Comparison of ENCODE assay signal across 33 cellular contexts in the genomic region with DNA sequence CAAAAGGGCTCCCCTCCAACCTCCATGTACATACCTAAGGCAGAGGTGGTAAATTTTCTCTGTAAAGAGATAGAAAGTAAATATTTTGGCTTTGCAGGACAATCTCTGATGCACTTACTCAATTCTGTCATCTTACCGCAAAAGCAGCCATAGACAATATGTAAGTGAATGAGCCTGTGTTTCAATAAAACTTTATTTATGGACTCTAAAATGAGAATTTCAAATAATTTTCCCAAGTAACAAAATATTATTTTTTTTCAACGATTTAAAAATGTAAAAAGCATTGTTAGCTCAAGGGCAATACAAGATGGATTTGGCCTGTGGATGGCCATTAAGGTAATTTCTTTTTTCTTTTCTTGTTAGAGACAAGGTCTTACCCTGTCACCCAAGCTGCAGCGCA. TPM values are rescaled to one million over a fixed set of nuclear protein-coding genes. Genes with fewer than 3 reads are reported as not detected.
DNase-seq lines count a peak whose midpoint lies in the region; ATAC-seq, FAIRE-seq and TF ChIP-seq lines count a peak whose summit lies in the region.
"Had no signal": no experiment of that assay in that cellular context is flagged by ENCODE, and none has a peak within 500 bp of the region (broad histone marks: within the 10 kb centered on the region; RNA-seq: fewer than 3 reads in every experiment).

No MANE protein-coding gene starts in this region.

- peak; percentile 23 for DNase-seq in NCI-H748 treated with DMSO at 0.1 percent for 48 hours (lab: John Stamatoyannopoulos, UW)
- DNase-seq in NCI-H748 (lab: John Stamatoyannopoulos, UW; ENCODE audit: unreplicated experiment): no peak
- no peak for DNase-seq in GM12878 (ENCODE audit: low read depth, low spot score)
- DNase-seq in K562 (ENCODE audit: extremely low read depth in 1 of 4, low spot score in 3 of 4): no peak
- no peak for DNase-seq in NCI-H774 (lab: John Stamatoyannopoulos, UW)
- DNase-seq: 8988T; ACHN; AML-193; BE2C; C1 segment of cervical spinal cord; Caco-2; Calu3; CD4-positive, alpha-beta memory T cell; CD4-positive, alpha-beta T cell; CD4-positive, CD25-positive, alpha-beta regulatory T cell; CD8-positive, alpha-beta memory T cell; CD8-positive, alpha-beta T cell; COR-L47; DMS 273 treated with DMSO at 0.1 percent for 48 hours; DMS153; DMS53; DMS79; DMS79 treated with DMSO at 0.1 percent for 48 hours; DND-41; EL had no signal

- FAIRE-seq in GM12878 (lab: Jason Lieb, UNC) (no peak), K562 (lab: Jason Lieb, UNC) (no peak)
- FAIRE-seq: A204.1, A549, D721Med had no signal

- POLR2A ChIA-PET in GM12878 (lab: Charles Lee) (no interaction called here), K562 (lab: Yijun Ruan, JAX) (interaction anchor here (0.7 kb wide), 1 partner anchor 126 kb away, joined by 3 read pairs; no protein-coding TSS in a partner anchor)

- H3K79me2 ChIP-seq in GM12878 (ENCODE audit: control insufficient read depth, insufficient read depth, low read length): no peaks in the 10 kb centered on the region
- H3K79me2 ChIP-seq in K562 (ENCODE audit: control insufficient read depth, insufficient read depth, low read length): no peaks in the 10 kb centered on the region

- RAD21 ChIA-PET in GM12878 (lab: Charles Lee; ENCODE audit: unreplicated experiment): interaction anchor here (0.6 kb wide), 1 partner anchor 316 kb away, joined by 3 read pairs; no protein-coding TSS in a partner anchor

- H4K20me1 ChIP-seq in GM12878 (ENCODE audit: control insufficient read depth, insufficient read depth) (no peaks in the 10 kb centered on the region), K562 (replicated peaks; ENCODE audit: control insufficient read depth, insufficient read depth, low read length) (no peaks in the 10 kb centered on the region)
- H4K20me1 ChIP-seq: BLaER1; BLaER1 treated with 17β-estradiol and CSF1 and Interleukin-3, amounts not matched to agents 10 nM and 100 nM had no signal

- CTCF ChIA-PET in GM12878 (lab: Yijun Ruan, JAX) (interaction anchor here (0.6 to 1.6 kb wide), 8 partner anchors 8 to 577 kb away, joined by 3 to 4 read pairs (median 4); no protein-coding TSS in a partner anchor), K562 (lab: Yijun Ruan, JAX; ENCODE audit: low intra/inter-chr PET ratio) (no interaction called here)

- ATAC-seq in GM12878 (no peak), K562 (no peak), GM18502 (IDR thresholded peaks at IDR 0.05; ENCODE audit: poor library complexity, unreplicated experiment) (no peak)
- ATAC-seq: A549; CD8-positive, alpha-beta T cell had no signal

- peaks cover 4% of the 10 kb centered on the region; the same call in 1 of the 2 replicates for H3K4me1 ChIP-seq in GM12878 (ENCODE audit: control insufficient read depth, insufficient read depth, low read length)
- H3K4me1 ChIP-seq in K562 (replicated peaks in 1 of 2; ENCODE audit: control insufficient read depth in 2 of 2, insufficient read depth in 2 of 2, low read length in 2 of 2): peaks cover 0 to 1% of the 10 kb centered on the region in 2 experiments; a peak in 1 of 5 replicates
- H3K4me1 ChIP-seq: A549; BLaER1; BLaER1 treated with 17β-estradiol and CSF1 and Interleukin-3, amounts not matched to agents 10 nM and 100 nM; Caco-2 had no signal

- no peak overlapping the region for H3K9ac ChIP-seq in GM12878 (ENCODE audit: control insufficient read depth, insufficient read depth, low read length)
- H3K9ac ChIP-seq in K562 (ENCODE audit: insufficient read depth in 1 of 2, low read depth in 2 of 2, low read length in 2 of 2): no peak overlapping the region
- H3K9ac ChIP-seq: BLaER1; BLaER1 treated with 17β-estradiol and CSF1 and Interleukin-3, amounts not matched to agents 10 nM and 100 nM had no signal

- SMC1A ChIA-PET in GM12878 (lab: Charles Lee; ENCODE audit: uncharacterized antibody, unreplicated experiment): interaction anchor here (0.6 to 2.3 kb wide), 4 partner anchors 9 to 137 kb away, joined by 3 to 9 read pairs (median 6); no protein-coding TSS in a partner anchor

- H3K4me3 ChIP-seq in GM12878 (no peak overlapping the region), K562 (no peak overlapping the region)
- H3K4me3 ChIP-seq: A549; BLaER1; BLaER1 treated with 17β-estradiol and CSF1 and Interleukin-3, amounts not matched to agents 10 nM and 100 nM had no signal

- no peaks in the 10 kb centered on the region for H3K27me3 ChIP-seq in GM12878 (replicated peaks in 1 of 2; ENCODE audit: control insufficient read depth in 2 of 2, insufficient read depth in 2 of 2, low read length in 1 of 2)
- H3K27me3 ChIP-seq in K562 (ENCODE audit: control insufficient read depth in 2 of 2, insufficient read depth in 2 of 2, low read length in 2 of 2): no peaks in the 10 kb centered on the region
- H3K27me3 ChIP-seq: BE2C; BLaER1; BLaER1 treated with 17β-estradiol and CSF1 and Interleukin-3, amounts not matched to agents 10 nM and 100 nM had no signal

- H3K27ac ChIP-seq in GM12878 (ENCODE audit: control insufficient read depth, insufficient read depth): no peak overlapping the region
- no peak overlapping the region for H3K27ac ChIP-seq in K562 (ENCODE audit: extremely low read depth, low read depth, low read length)
- H3K27ac ChIP-seq: 22Rv1; A549; BLaER1; BLaER1 treated with 17β-estradiol and CSF1 and Interleukin-3, amounts not matched to agents 10 nM and 100 nM; C4-2B had no signal

- in situ Hi-C loops in GM12878 (cut with MboI): no loop called here
- in situ Hi-C loops in K562 (cut with MboI): no loop called here

- 100% methylated on average over 3 of the region's 3 CpGs for WGBS in GM12878 (ENCODE audit: insufficient coverage, insufficient replicate concordance, low lambda C conversion rate, missing lambda C conversion rate)
- 79% methylated on average over 3 of the region's 3 CpGs for WGBS in K562 (ENCODE audit: insufficient coverage, low coverage, missing lambda C conversion rate)

- no peaks in the 10 kb centered on the region for H3K9me1 ChIP-seq in K562 (ENCODE audit: control insufficient read depth, insufficient read depth, low read length)

- H3K4me2 ChIP-seq in GM12878 (ENCODE audit: control insufficient read depth, insufficient read depth): no peak overlapping the region
- no peak overlapping the region for H3K4me2 ChIP-seq in K562 (ENCODE audit: insufficient read depth, low read length)
- H3K4me2 ChIP-seq: A549; BLaER1; BLaER1 treated with 17β-estradiol and CSF1 and Interleukin-3, amounts not matched to agents 10 nM and 100 nM had no signal

- H3K36me3 ChIP-seq in GM12878 (ENCODE audit: control insufficient read depth in 2 of 2, insufficient read depth in 2 of 2, low read length in 1 of 2) (no peaks in the 10 kb centered on the region), K562 (ENCODE audit: control insufficient read depth, insufficient read depth, low read length) (peaks cover 2% of the 10 kb centered on the region; the same call in 1 of the 3 replicates)
- H3K36me3 ChIP-seq: BE2C, BLaER1 had no signal

- TF ChIP-seq CTCF in GM12878 (IDR thresholded peaks at IDR 0.05 in 2 of 3, conservative IDR thresholded peaks at IDR 0.05 in 1 of 3; ENCODE audit: control insufficient read depth in 2 of 3, extremely low read depth in 1 of 3, insufficient read depth in 1 of 3, low read depth in 3 of 3, low read length in 3 of 3): no peak
- no peak for TF ChIP-seq CTCF in K562 (IDR thresholded peaks at IDR 0.05 in 2 of 3, conservative IDR thresholded peaks at IDR 0.05 in 1 of 3; ENCODE audit: insufficient read depth in 2 of 3, low read depth in 1 of 3, low read length in 3 of 3)

- TF ChIP-seq RAD21 in GM12878 (IDR thresholded peaks at IDR 0.05; ENCODE audit: insufficient read depth, low read depth, low read length) (no peak), K562 (CRISPR knock-in tag; conservative IDR thresholded peaks at IDR 0.05 in 1 of 2, IDR thresholded peaks at IDR 0.05 in 1 of 2) (no peak)

- H2AFZ ChIP-seq in GM12878 (ENCODE audit: control insufficient read depth, low read depth, low read length): no peak overlapping the region
- H2AFZ ChIP-seq in K562 (ENCODE audit: low read depth, low read length): no peak overlapping the region

- BruUV-seq in GM12878 (replicated peaks; lab: Mats Ljungman, UMichigan): no TSS peak
- no TSS peak for BruUV-seq in K562 (replicated peaks; lab: Mats Ljungman, UMichigan)

- no peak for TF ChIP-seq POLR2A in GM12878 (IDR thresholded peaks at IDR 0.05; ENCODE audit: low read depth, low read length)
- no peak for TF ChIP-seq POLR2A in K562 (conservative IDR thresholded peaks at IDR 0.05)

- no peak for TF ChIP-seq EP300 in GM12878 (IDR thresholded peaks at IDR 0.05; ENCODE audit: borderline replicate concordance in 1 of 2, control insufficient read depth in 1 of 2, low read depth in 2 of 2, low read length in 2 of 2)
- TF ChIP-seq EP300 in K562 (IDR thresholded peaks at IDR 0.05; ENCODE audit: low read length): no peak

- intact Hi-C loops in GM12878 (cut with micrococcal nuclease; ENCODE audit: unreplicated experiment): no loop called here
- intact Hi-C loops in K562 (cut with micrococcal nuclease): no loop called here

- H3K9me3 ChIP-seq in GM12878 (replicated peaks; ENCODE audit: control insufficient read depth, insufficient read depth, low read length) (no peaks in the 10 kb centered on the region), K562 (replicated peaks; ENCODE audit: control insufficient read depth, insufficient read depth, low read depth, low read length) (no peaks in the 10 kb centered on the region)
- H3K9me3 ChIP-seq: A549; BE2C; BLaER1; BLaER1 treated with 17β-estradiol and CSF1 and Interleukin-3, amounts not matched to agents 10 nM and 100 nM; Caco-2 had no signal

RNA-seq across cellular contexts. Expression of a gene that starts 44.7 kb away (rescaled TPM):
- 75.1 and 83.6 TPM in 2 replicates for total RNA-seq in GM12878 (2013; cell fraction: nucleolus; rRNA removed)
- total RNA-seq in GM12878 (2014; rRNA removed): 25.9 and 28.1 TPM in 2 replicates
- 23.5 and 25.9 TPM in 2 replicates for total RNA-seq in GM12878 (2014; rRNA removed; fragmentation: Illumina TruSeq; extraction: Trizol)
- 30.3 and 34.2 TPM in 2 replicates for total RNA-seq in GM12878 (2021)
- 11.7 TPM for polyA plus RNA-seq in GM12878 (2011; ENCODE audit: low read depth)
- 23.0 and 28.9 TPM in 2 replicates for polyA plus RNA-seq in GM12878 (2011; rRNA removed)
- polyA plus RNA-seq in GM12878 (2011; cell fraction: cytosol; rRNA removed): 12.8 and 13.5 TPM in 2 replicates
- polyA plus RNA-seq in GM12878 (2011; cell fraction: nucleus; rRNA removed): 10.1 and 14.0 TPM in 2 replicates
- polyA plus RNA-seq in GM12878 (2012): 14.4 and 15.3 TPM in 2 replicates
- 22.8 and 23.6 TPM in 2 replicates for polyA plus RNA-seq in GM12878 (2014; fragmentation: Illumina TruSeq; extraction: Trizol)
- polyA plus RNA-seq in GM12878 (2014; fragmentation: Nextera tagmentation; extraction: Ambion mirVana): 10 to 100 TPM; 12.6 to 12.8 TPM
- polyA plus RNA-seq in GM12878 (2014; rRNA removed): 18.1 and 20.2 TPM in 2 replicates
- polyA plus RNA-seq in GM12878 (2016; fragmentation: Nextera tagmentation; extraction: Ambion mirVana): 10 to 100 TPM; 46.0 to 51.7 TPM
- polyA minus RNA-seq in GM12878 (2011; rRNA and poly(A)+ RNA removed): 15.8 and 20.3 TPM in 2 replicates
- 7.5 and 9.4 TPM in 2 replicates for polyA minus RNA-seq in GM12878 (2011; cell fraction: cytosol; rRNA and poly(A)+ RNA removed)
- polyA minus RNA-seq in GM12878 (2011; cell fraction: nucleus; rRNA and poly(A)+ RNA removed): 33.1 and 66.4 TPM in 2 replicates
- 15.6 and 34.8 TPM in 2 replicates for total RNA-seq in K562 (2011; cell fraction: chromatin; rRNA removed; ENCODE audit: low replicate concordance)
- total RNA-seq in K562 (2011; cell fraction: nucleolus; rRNA removed): 12.4 and 20.0 TPM in 2 replicates
- total RNA-seq in K562 (2011; cell fraction: nucleoplasm; rRNA removed): 12.4 and 23.8 TPM in 2 replicates
- 12.8 and 13.9 TPM in 2 replicates for total RNA-seq in K562 (2014; rRNA removed)
- total RNA-seq in K562 (2014; rRNA removed; fragmentation: Illumina TruSeq; extraction: Trizol): 20.9 and 22.4 TPM in 2 replicates
- 17.2 and 17.6 TPM in 2 replicates for total RNA-seq in K562 (2015; rRNA removed; fragmentation: Illumina TruSeq; extraction: Trizol)
- 21.1 and 25.0 TPM in 2 replicates for total RNA-seq in K562 (2021)
- polyA plus RNA-seq in K562 (2011; rRNA removed): 9.5 and 14.1 TPM in 2 replicates
- polyA plus RNA-seq in K562 (2011; cell fraction: cytosol; rRNA removed): 3.8 and 5.6 TPM in 2 replicates
- polyA plus RNA-seq in K562 (2011; cell fraction: nucleus; rRNA removed): 6.1 and 8.7 TPM in 2 replicates
- 6.7 and 13.0 TPM in 2 replicates for polyA plus RNA-seq in K562 (2012)
- polyA plus RNA-seq in K562 (2014; fragmentation: Illumina TruSeq; extraction: Trizol): 14.3 and 15.7 TPM in 2 replicates
- polyA plus RNA-seq in K562 (2014; fragmentation: Nextera tagmentation; extraction: Ambion mirVana): 1 to 10 TPM; 9.2 to 9.8 TPM
- polyA plus RNA-seq in K562 (2014; rRNA removed): 10.8 and 13.2 TPM in 2 replicates
- polyA minus RNA-seq in K562 (2011; rRNA and poly(A)+ RNA removed): 16.5 and 19.1 TPM in 2 replicates
- 8.6 and 12.0 TPM in 2 replicates for polyA minus RNA-seq in K562 (2011; cell fraction: cytosol; rRNA and poly(A)+ RNA removed)
- polyA minus RNA-seq in K562 (2011; cell fraction: nucleus; rRNA and poly(A)+ RNA removed): 26.0 and 26.5 TPM in 2 replicates
